Comparison of ENCODE assay signal across 8 cellular contexts in genomic region chr14:104752338-104752734, GRCh38. TPM values are rescaled to one million over a fixed set of nuclear protein-coding genes. Genes with fewer than 3 reads are reported as not detected.
DNase-seq lines count a peak whose midpoint lies in the region; ATAC-seq and TF ChIP-seq lines count a peak whose summit lies in the region.

No MANE protein-coding gene starts in this region.

- peak overlapping the region; percentile 93 for H3K4me2 ChIP-seq in Loucy (ENCODE audit: low read depth, low read length, poor library complexity, severe bottlenecking)
- peak overlapping the region; percentile 73 for H3K4me2 ChIP-seq in neural progenitor cell

- H3F3A ChIP-seq in Loucy (ENCODE audit: low read depth) (no peaks in the 10 kb centered on the region), neural progenitor cell (ENCODE audit: low read depth) (peaks cover 21% of the 10 kb centered on the region)

- H3K9me3 Mint-ChIP-seq in dendritic cell treated with granulocyte-macrophage colony-stimulating factor and Interleukin-4, amounts not matched to agents 40 ng/mL and 50 ng/mL, for 4 days, result no peaks in the 10 kb centered on the region
- peaks cover 9% of the 10 kb centered on the region for H3K9me3 Mint-ChIP-seq in neural progenitor cell

- H3K27ac Mint-ChIP-seq in dendritic cell treated with granulocyte-macrophage colony-stimulating factor and Interleukin-4, amounts not matched to agents 40 ng/mL and 50 ng/mL, for 4 days, result peak overlapping the region; percentile 97
- H3K27ac Mint-ChIP-seq in neural progenitor cell, result peak overlapping the region; percentile 21

- peaks cover 2% of the 10 kb centered on the region for H3K27me3 Mint-ChIP-seq in dendritic cell treated with granulocyte-macrophage colony-stimulating factor and Interleukin-4, amounts not matched to agents 40 ng/mL and 50 ng/mL, for 4 days
- H3K27me3 Mint-ChIP-seq in neural progenitor cell (ENCODE audit: insufficient read depth, low read depth), result peaks cover 8% of the 10 kb centered on the region

- peak overlapping the region; percentile 98 for H3K9ac ChIP-seq in Loucy (ENCODE audit: low read depth, low read length, poor library complexity, severe bottlenecking)
- no peak overlapping the region for H3K9ac ChIP-seq in neural progenitor cell

- peaks cover 20% of the 10 kb centered on the region for H3K4me1 Mint-ChIP-seq in dendritic cell treated with granulocyte-macrophage colony-stimulating factor and Interleukin-4, amounts not matched to agents 40 ng/mL and 50 ng/mL, for 4 days (ENCODE audit: low read depth)
- H3K4me1 Mint-ChIP-seq in neural progenitor cell, result peaks cover 45% of the 10 kb centered on the region

- intact Hi-C loops in dendritic cell treated with granulocyte-macrophage colony-stimulating factor and Interleukin-4, amounts not matched to agents 40 ng/mL and 50 ng/mL, for 4 days (cut with micrococcal nuclease), result loop anchor here (2.0 to 5.0 kb wide), 2 partner anchors 34 to 270 kb away; partner anchors contain the start of gene CDCA4

- no peak overlapping the region for H3K27ac ChIP-seq in neural progenitor cell

- H4K20me1 ChIP-seq in Loucy (ENCODE audit: insufficient read depth, low read length, poor library complexity, severe bottlenecking) (peaks cover 41% of the 10 kb centered on the region), neural progenitor cell (ENCODE audit: low read depth) (peaks cover 43% of the 10 kb centered on the region)

- peaks cover 43% of the 10 kb centered on the region for H3K79me2 ChIP-seq in Loucy (ENCODE audit: insufficient read depth, low read length)
- peaks cover 37% of the 10 kb centered on the region for H3K79me2 ChIP-seq in neural progenitor cell (ENCODE audit: low read depth)

- peak overlapping the region; percentile 100 for H2AFZ ChIP-seq in Loucy (ENCODE audit: low read length)
- peak overlapping the region; percentile 88 for H2AFZ ChIP-seq in neural progenitor cell (replicated peaks)

- peak; percentile 76 for ATAC-seq in GM19351 (IDR thresholded peaks at IDR 0.05; ENCODE audit: unreplicated experiment)
- ATAC-seq in HG02970 (IDR thresholded peaks at IDR 0.05; ENCODE audit: low FRiP score, unreplicated experiment), result no peak

- DNase-seq in AG10803 (ENCODE audit: low read depth), result no peak
- no peak for DNase-seq in neural progenitor cell (ENCODE audit: low spot score)
- DNase-seq in COLO829 (ENCODE audit: low spot score), result no peak
- no peak for DNase-seq in stimulated activated CD4-positive, alpha-beta T cell treated with anti-CD3 and anti-CD28 coated beads, Interleukin-2, amount 100 ng/mL, for 24 hours

- TF ChIP-seq CTCF in AG10803 (conservative IDR thresholded peaks at IDR 0.05; ENCODE audit: low read length) (no peak), Loucy (conservative IDR thresholded peaks at IDR 0.05; ENCODE audit: low read length) (no peak), neural progenitor cell (IDR thresholded peaks at IDR 0.05) (no peak)

- peaks cover 41% of the 10 kb centered on the region for H3K4me1 ChIP-seq in Loucy (ENCODE audit: insufficient read depth, low read length, poor library complexity, severe bottlenecking)
- peaks cover 15% of the 10 kb centered on the region for H3K4me1 ChIP-seq in neural progenitor cell

- H3K36me3 Mint-ChIP-seq in dendritic cell treated with granulocyte-macrophage colony-stimulating factor and Interleukin-4, amounts not matched to agents 40 ng/mL and 50 ng/mL, for 4 days (ENCODE audit: low read depth), result peaks cover 43% of the 10 kb centered on the region
- H3K36me3 Mint-ChIP-seq in neural progenitor cell, result peaks cover 6% of the 10 kb centered on the region

- H3K4me3 Mint-ChIP-seq in dendritic cell treated with granulocyte-macrophage colony-stimulating factor and Interleukin-4, amounts not matched to agents 40 ng/mL and 50 ng/mL, for 4 days, result peak overlapping the region; percentile 98
- H3K4me3 Mint-ChIP-seq in neural progenitor cell, result peak overlapping the region; percentile 95

- no peaks in the 10 kb centered on the region for H3K9me2 ChIP-seq in Loucy (replicated peaks; ENCODE audit: low read depth, low read length)

- H3K4me3 ChIP-seq in AG10803 (ENCODE audit: low read length), result peak overlapping the region; percentile 63
- H3K4me3 ChIP-seq in Loucy (ENCODE audit: low read length, poor library complexity, severe bottlenecking), result peak overlapping the region; percentile 98
- H3K4me3 ChIP-seq in neural progenitor cell, result peak overlapping the region; percentile 48

- H3K9me3 ChIP-seq in Loucy (ENCODE audit: insufficient read depth, low read depth, low read length), result no peaks in the 10 kb centered on the region
- H3K9me3 ChIP-seq in neural progenitor cell (ENCODE audit: low read depth), result no peaks in the 10 kb centered on the region

- H3K36me3 ChIP-seq in Loucy (ENCODE audit: insufficient read depth, low read length), result peaks cover 13% of the 10 kb centered on the region; the same call in 1 of the 2 replicates
- H3K36me3 ChIP-seq in neural progenitor cell, result no peaks in the 10 kb centered on the region

- no peaks in the 10 kb centered on the region for H3K27me3 ChIP-seq in Loucy (ENCODE audit: insufficient read depth, low read length, poor library complexity, severe bottlenecking)
- H3K27me3 ChIP-seq in neural progenitor cell, result no peaks in the 10 kb centered on the region

RNA-seq across cellular contexts. Expression of gene SIVA1, which starts 0.6 kb away (rescaled TPM):
- 139 and 231 TPM in 2 replicates for total RNA-seq in neural progenitor cell (ENCODE audit: low replicate concordance)

RNA-seq across cellular contexts. Expression of gene ADSS1, which starts 28.3 kb away (rescaled TPM):
- 25.3 and 26.4 TPM in 2 replicates for total RNA-seq in neural progenitor cell (ENCODE audit: low replicate concordance)

RNA-seq across cellular contexts. Expression of gene AKT1, which starts 43.2 kb away (rescaled TPM):
- 67.2 and 92.4 TPM in 2 replicates for total RNA-seq in neural progenitor cell (ENCODE audit: low replicate concordance)

RNA-seq across cellular contexts. Expression of gene ZBTB42, which starts 48.6 kb away (rescaled TPM):
- 0.41 and 1.1 TPM in 2 replicates for total RNA-seq in neural progenitor cell (ENCODE audit: low replicate concordance)

Comparison
In these comparisons a context has a peak if more than half of its experiments do, and no peak if none do; other contexts are left out.
1. H3K4me3 ChIP-seq: peak in every context shown above with its lines; median percentile 98 in Loucy; 63 in AG10803; 48 in neural progenitor cell.